Comparison of ENCODE assay signal across 1 cellular context in the genomic region with DNA sequence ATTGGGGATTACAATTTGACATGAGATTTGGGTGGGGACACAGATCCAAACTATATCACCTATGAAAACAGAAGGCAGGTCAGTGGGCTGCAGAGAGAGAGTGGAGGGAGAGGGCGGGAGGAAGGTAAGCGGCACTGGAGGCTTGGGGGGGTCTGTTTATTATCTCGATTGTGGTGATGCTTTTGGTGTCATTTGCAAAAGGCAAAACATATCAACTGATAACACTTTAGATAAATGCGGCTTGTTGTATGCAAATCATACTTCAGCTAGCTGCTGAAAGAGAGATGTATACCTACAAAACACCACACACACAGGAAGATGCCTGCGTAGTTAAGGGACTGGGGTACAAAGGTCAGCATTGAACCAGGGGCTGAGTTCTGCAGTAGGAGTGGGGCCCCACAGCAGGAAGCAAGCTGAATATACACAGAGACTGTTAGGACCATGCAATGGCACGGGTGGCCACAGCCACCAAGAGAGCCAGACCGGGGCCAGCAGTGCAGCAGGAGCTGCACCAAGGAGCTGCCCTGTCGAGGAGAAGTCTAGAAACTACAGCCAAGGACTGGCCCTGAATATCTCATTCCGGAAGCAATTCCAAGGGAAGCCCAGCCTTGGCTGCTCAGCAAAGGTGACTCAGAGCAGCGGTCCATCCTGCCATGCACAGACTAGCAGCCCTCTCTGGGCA.
TF ChIP-seq lines count a peak whose summit lies in the region.

No MANE protein-coding gene starts in this region.

TF ChIP-seq in HepG2, 621 proteins besides CTCF, POLR2A, EP300 and RAD21 (continued from another document and continues in another):
- TF ChIP-seq, protein P1, sequence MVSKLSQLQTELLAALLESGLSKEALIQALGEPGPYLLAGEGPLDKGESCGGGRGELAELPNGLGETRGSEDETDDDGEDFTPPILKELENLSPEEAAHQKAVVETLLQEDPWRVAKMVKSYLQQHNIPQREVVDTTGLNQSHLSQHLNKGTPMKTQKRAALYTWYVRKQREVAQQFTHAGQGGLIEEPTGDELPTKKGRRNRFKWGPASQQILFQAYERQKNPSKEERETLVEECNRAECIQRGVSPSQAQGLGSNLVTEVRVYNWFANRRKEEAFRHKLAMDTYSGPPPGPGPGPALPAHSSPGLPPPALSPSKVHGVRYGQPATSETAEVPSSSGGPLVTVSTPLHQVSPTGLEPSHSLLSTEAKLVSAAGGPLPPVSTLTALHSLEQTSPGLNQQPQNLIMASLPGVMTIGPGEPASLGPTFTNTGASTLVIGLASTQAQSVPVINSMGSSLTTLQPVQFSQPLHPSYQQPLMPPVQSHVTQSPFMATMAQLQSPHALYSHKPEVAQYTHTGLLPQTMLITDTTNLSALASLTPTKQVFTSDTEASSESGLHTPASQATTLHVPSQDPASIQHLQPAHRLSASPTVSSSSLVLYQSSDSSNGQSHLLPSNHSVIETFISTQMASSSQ (IDR thresholded peaks at IDR 0.05; ENCODE audit: low read depth): no peak
- TF ChIP-seq, protein P1 (CRISPR knock-in tag; IDR thresholded peaks at IDR 0.05; ENCODE audit: borderline replicate concordance): no peak
- TF ChIP-seq PHF21A (CRISPR knock-in tag; IDR thresholded peaks at IDR 0.05): peak; percentile 43; the same call in 1 of the 2 replicates
- TF ChIP-seq THAP11 (CRISPR knock-in tag; IDR thresholded peaks at IDR 0.05): 0 out of 2 replicates have a peak, but pooled peaks have one; percentile 42
- peak; percentile 95 for TF ChIP-seq PAXIP1 (CRISPR knock-in tag; conservative IDR thresholded peaks at IDR 0.05)
- no peak for TF ChIP-seq ZBTB20 (CRISPR knock-in tag; IDR thresholded peaks at IDR 0.05; ENCODE audit: borderline replicate concordance, low read depth)
- TF ChIP-seq MYC (CRISPR knock-in tag; IDR thresholded peaks at IDR 0.05; ENCODE audit: borderline replicate concordance): peak; percentile 40; the same call in 1 of the 2 replicates
- TF ChIP-seq ZFP36L1 (CRISPR knock-in tag; IDR thresholded peaks at IDR 0.05): no peak
- TF ChIP-seq ZBTB44 (CRISPR knock-in tag; IDR thresholded peaks at IDR 0.05): no peak
- TF ChIP-seq ZNF660 (CRISPR knock-in tag; IDR thresholded peaks at IDR 0.05; ENCODE audit: borderline replicate concordance, low read depth): no peak
- TF ChIP-seq HDAC1 (CRISPR knock-in tag; IDR thresholded peaks at IDR 0.05): peak; percentile 58; the same call in 1 of the 2 replicates
- TF ChIP-seq ZNF12 (CRISPR knock-in tag; IDR thresholded peaks at IDR 0.05): peak; percentile 29; the same call in 1 of the 2 replicates
- peak; percentile 72 for TF ChIP-seq ZNF687 (CRISPR knock-in tag; IDR thresholded peaks at IDR 0.05)
- 0 out of 2 replicates have a peak, but pooled peaks have one; percentile 37 for TF ChIP-seq MED1 (CRISPR knock-in tag; IDR thresholded peaks at IDR 0.05)
- peak; percentile 43; the same call in 1 of the 2 replicates for TF ChIP-seq NCOA2 (CRISPR knock-in tag; IDR thresholded peaks at IDR 0.05)
- TF ChIP-seq FOSL2 (CRISPR knock-in tag; IDR thresholded peaks at IDR 0.05): peak; percentile 64
- TF ChIP-seq TFE3 (CRISPR knock-in tag; IDR thresholded peaks at IDR 0.05): peak; percentile 13; the same call in 1 of the 2 replicates
- no peak for TF ChIP-seq ZNF841 (CRISPR knock-in tag; IDR thresholded peaks at IDR 0.05; ENCODE audit: borderline replicate concordance)
- no peak for TF ChIP-seq MIER2 (CRISPR knock-in tag; IDR thresholded peaks at IDR 0.05)
- TF ChIP-seq RORA (CRISPR knock-in tag; IDR thresholded peaks at IDR 0.05): no peak
- TF ChIP-seq SMC3 (IDR thresholded peaks at IDR 0.05; ENCODE audit: low read length): no peak
- TF ChIP-seq SKI (IDR thresholded peaks at IDR 0.05; ENCODE audit: partially characterized antibody): peak; percentile 25
- no peak; the same call in 1 of the 2 replicates for TF ChIP-seq HMG20A (CRISPR knock-in tag; IDR thresholded peaks at IDR 0.05; ENCODE audit: borderline replicate concordance)
- no peak for TF ChIP-seq MAFF (IDR thresholded peaks at IDR 0.05; ENCODE audit: low read depth, low read length)
- TF ChIP-seq ZNF329 (CRISPR knock-in tag; IDR thresholded peaks at IDR 0.05; ENCODE audit: low read depth): no peak
- TF ChIP-seq HOXA3 (CRISPR knock-in tag; IDR thresholded peaks at IDR 0.05): peak; percentile 58
- no peak for TF ChIP-seq ZFY (CRISPR knock-in tag; IDR thresholded peaks at IDR 0.05)
- TF ChIP-seq NR2F2 (IDR thresholded peaks at IDR 0.05; ENCODE audit: borderline replicate concordance, low read depth): no peak
- TF ChIP-seq BHLHE40 (IDR thresholded peaks at IDR 0.05; ENCODE audit: low read length): no peak
